29 cellular contexts compared by ENCODE assay signal in genomic region chr1:73326663-73327062, GRCh38.
"Had no signal": no experiment of that assay in that cellular context is flagged by ENCODE, and none has a peak within 500 bp of the region (broad histone marks: within the 10 kb centered on the region; RNA-seq: fewer than 3 reads in every experiment).

No MANE protein-coding gene starts in this region.

- DNase-seq: Karpas-422, MM.1S, NCI-H1092, NCI-H1105, NCI-H1417 treated with DMSO at 0.1 percent for 48 hours, NCI-H1436 treated with DMSO at 0.1 percent for 48 hours, NCI-H1694 treated with DMSO at 0.1 percent for 48 hours, NCI-H187 treated with DMSO at 0.1 percent for 48 hours, NCI-H2029, NCI-H2081, NCI-H226, NCI-H446 treated with DMSO at 0.1 percent for 48 hours, NCI-H510A, NCI-H524, NCI-H526, NCI-H69, NCI-H748 treated with DMSO at 0.1 percent for 48 hours, NCI-H82, PC-9, SHP77, SIG-M5, SJCRH30 had no signal

- H2AFZ ChIP-seq: PC-9 had no signal

- H3K4me1 ChIP-seq: SJCRH30 had no signal

- H3K27me3 ChIP-seq: SJCRH30 had no signal

- FAIRE-seq: RCC 7860 had no signal

- H3K9ac ChIP-seq: KMS-11 had no signal

- H3K36me3 ChIP-seq: SJCRH30 had no signal

- H3K9me3 ChIP-seq: SJCRH30 had no signal

- H3K4me3 ChIP-seq: PC-9, SJCRH30, SK-N-MC had no signal

- ATAC-seq: Panc1, Right ventricle myocardium inferior, SK-N-SH treated with all-trans-retinoic acid at 6 μM for 48 hours had no signal

- H3K27ac ChIP-seq: KMS-11, PC-9, RWPE1, SJCRH30, SK-N-MC had no signal

- H3K4me2 ChIP-seq: KMS-11, PC-9 had no signal
